ENCODE assay signal across 11 cellular contexts in the genomic region with DNA sequence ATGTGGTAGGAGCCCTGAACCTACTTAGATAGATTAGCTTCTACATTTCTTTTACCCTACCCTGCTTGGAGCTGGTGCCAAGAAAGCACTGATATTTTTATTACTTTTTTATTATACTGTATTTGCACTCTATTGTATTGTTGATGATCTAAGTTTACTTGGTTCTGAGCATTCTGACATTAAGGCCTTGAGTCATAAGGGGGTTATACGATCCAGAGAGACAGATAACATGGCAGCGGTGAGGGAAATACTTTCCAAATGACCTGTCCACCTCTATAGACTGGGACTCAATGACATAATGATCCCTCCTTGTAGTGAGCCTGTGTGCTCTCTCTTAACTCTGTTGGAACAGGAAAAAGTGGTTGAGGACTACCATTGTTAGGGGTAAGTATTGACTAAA.
DNase-seq lines count a peak whose midpoint lies in the region; ATAC-seq and TF ChIP-seq lines count a peak whose summit lies in the region.
"Had no signal": no experiment of that assay in that cellular context is flagged by ENCODE, and none has a peak within 500 bp of the region (broad histone marks: within the 10 kb centered on the region; RNA-seq: fewer than 3 reads in every experiment).

No MANE protein-coding gene starts in this region.

- H2AFZ ChIP-seq in MM.1S (ENCODE audit: low read length) (no peak overlapping the region), mammary epithelial cell (ENCODE audit: low read depth, low read length) (no peak overlapping the region), mesenchymal stem cell (ENCODE audit: low read depth, low read length) (no peak overlapping the region)
- H2AFZ ChIP-seq: GM23338 had no signal

- no peak overlapping the region for H4K8ac ChIP-seq in mesenchymal stem cell (ENCODE audit: low read length)

- H3K79me1 ChIP-seq in mesenchymal stem cell (replicated peaks; ENCODE audit: low read length, poor library complexity, severe bottlenecking) = peaks cover 2% of the 10 kb centered on the region

- peaks cover 22% of the 10 kb centered on the region for H3K79me2 ChIP-seq in MM.1S (ENCODE audit: low read length)
- no peaks in the 10 kb centered on the region for H3K79me2 ChIP-seq in mammary epithelial cell (ENCODE audit: insufficient read depth, low read length)

- H4K20me1 ChIP-seq in MM.1S (ENCODE audit: insufficient read depth, low read length) = no peaks in the 10 kb centered on the region
- H4K20me1 ChIP-seq in mammary epithelial cell (ENCODE audit: insufficient read depth, low read length) = no peaks in the 10 kb centered on the region

- no peak overlapping the region for H2AK5ac ChIP-seq in mesenchymal stem cell (ENCODE audit: low read length, severe bottlenecking)

- no peaks in the 10 kb centered on the region for H3K27me3 ChIP-seq in BJ (ENCODE audit: control insufficient read depth, insufficient read depth, low read length)
- no peaks in the 10 kb centered on the region for H3K27me3 ChIP-seq in MM.1S (replicated peaks; ENCODE audit: insufficient read depth, low read length)
- no peaks in the 10 kb centered on the region for H3K27me3 ChIP-seq in mammary epithelial cell (ENCODE audit: insufficient read depth, low read length)
- no peaks in the 10 kb centered on the region for H3K27me3 ChIP-seq in mesenchymal stem cell (ENCODE audit: control insufficient read depth in 1 of 2, insufficient read depth in 1 of 2, low read length in 2 of 2)
- no peaks in the 10 kb centered on the region for H3K27me3 ChIP-seq in testis
- H3K27me3 ChIP-seq in esophagus muscularis mucosa = no peaks in the 10 kb centered on the region
- H3K27me3 ChIP-seq: spleen had no signal

- CTCF ChIA-PET in BJ (lab: Yijun Ruan, JAX) (no interaction called here), mammary epithelial cell (lab: Charles Lee; ENCODE audit: low non-redundant PET) (no interaction called here)

- WGBS in mammary epithelial cell (ENCODE audit: low coverage, missing lambda C conversion rate) = 90% methylated on average over 2 of the region's 2 CpGs
- 0% methylated on average over 2 of the region's 2 CpGs for WGBS in mesenchymal stem cell
- 67 to 71% methylated on average over 2 of the region's 2 CpGs for WGBS in testis, 2 donors
- WGBS in esophagus muscularis mucosa = 78% methylated on average over 2 of the region's 2 CpGs

- H3F3A ChIP-seq in MM.1S (ENCODE audit: insufficient read depth, low read length) = peaks cover 9% of the 10 kb centered on the region; the same call in 1 of the 2 replicates

- H3K9ac ChIP-seq in MM.1S (ENCODE audit: low read length) (no peak overlapping the region), mammary epithelial cell (ENCODE audit: insufficient read depth, low read length) (no peak overlapping the region), mesenchymal stem cell (ENCODE audit: low read length) (peak overlapping the region; percentile 17)

- H3K27ac ChIP-seq in MM.1S (ENCODE audit: low read length) (peak overlapping the region; percentile 2; the same call in 1 of the 2 replicates), mammary epithelial cell (ENCODE audit: insufficient read depth, low read depth, low read length) (no peak overlapping the region), mesenchymal stem cell (ENCODE audit: low read length, poor library complexity, severe bottlenecking) (peak overlapping the region; percentile 14), testis (no peak overlapping the region), esophagus muscularis mucosa (replicated peaks in 1 of 4) (no peak overlapping the region)
- H3K27ac ChIP-seq: spleen had no signal

- ATAC-seq in HG02571 (IDR thresholded peaks at IDR 0.05; ENCODE audit: unreplicated experiment) = no peak
- ATAC-seq: GM23338 had no signal

- POLR2A ChIA-PET in BJ (lab: Charles Lee) = no interaction called here

- no peaks in the 10 kb centered on the region for H3K9me3 ChIP-seq in MM.1S (replicated peaks; ENCODE audit: insufficient read depth, low read length)
- no peaks in the 10 kb centered on the region for H3K9me3 ChIP-seq in mammary epithelial cell (replicated peaks; ENCODE audit: insufficient read depth, low read length)
- H3K9me3 ChIP-seq in mesenchymal stem cell (ENCODE audit: control insufficient read depth, low read length) = no peaks in the 10 kb centered on the region
- no peaks in the 10 kb centered on the region for H3K9me3 ChIP-seq in testis
- no peaks in the 10 kb centered on the region for H3K9me3 ChIP-seq in esophagus muscularis mucosa
- H3K9me3 ChIP-seq: spleen had no signal

- H4K91ac ChIP-seq in mesenchymal stem cell (ENCODE audit: low read length) = peak overlapping the region; percentile 45

- H2BK5ac ChIP-seq in mesenchymal stem cell (ENCODE audit: low read depth, low read length, poor library complexity, severe bottlenecking) = no peak overlapping the region

- intact Hi-C loops in mammary epithelial cell (cut with micrococcal nuclease) (no loop called here), testis (cut with DNase I; ENCODE audit: low total_unique reads) (no loop called here), esophagus muscularis mucosa (cut with DNase I) (no loop called here)

- in situ Hi-C loops in mammary epithelial cell (cut with MboI; ENCODE audit: low sequenced_read_pairs in 2 of 2) = no loop called here

- no peak overlapping the region for H3K23ac ChIP-seq in mesenchymal stem cell (ENCODE audit: low read length in 2 of 2)

- no peak for TF ChIP-seq POLR2A in testis (IDR thresholded peaks at IDR 0.05)
- no peak for TF ChIP-seq POLR2A in esophagus muscularis mucosa (IDR thresholded peaks at IDR 0.05; ENCODE audit: low read depth)

- H3K4me2 ChIP-seq in MM.1S (ENCODE audit: low read depth, low read length) = no peak overlapping the region
- H3K4me2 ChIP-seq in mammary epithelial cell (ENCODE audit: insufficient read depth, low read depth, low read length) = no peak overlapping the region
- no peak overlapping the region for H3K4me2 ChIP-seq in mesenchymal stem cell (ENCODE audit: low read length, poor library complexity, severe bottlenecking)
- H3K4me2 ChIP-seq: GM23338 had no signal

- TF ChIP-seq CTCF in BJ (IDR thresholded peaks at IDR 0.05; ENCODE audit: insufficient read depth, low read depth, low read length) (no peak), MM.1S (IDR thresholded peaks at IDR 0.05; ENCODE audit: low read length) (no peak), mammary epithelial cell (conservative IDR thresholded peaks at IDR 0.05 in 1 of 2, IDR thresholded peaks at IDR 0.05 in 1 of 2; ENCODE audit: extremely low read depth in 1 of 2, insufficient read depth in 1 of 2, low read depth in 1 of 2, low read length in 2 of 2) (no peak), testis (IDR thresholded peaks at IDR 0.05) (no peak), esophagus muscularis mucosa (IDR thresholded peaks at IDR 0.05) (no peak)

- no peaks in the 10 kb centered on the region for H3K9me2 ChIP-seq in MM.1S (replicated peaks; ENCODE audit: insufficient read depth, low read length)

- H3K4me3 ChIP-seq in BJ (ENCODE audit: low read depth, low read length) (no peak overlapping the region), MM.1S (ENCODE audit: low read length) (no peak overlapping the region), mammary epithelial cell (replicated peaks in 1 of 3; ENCODE audit: insufficient read depth in 1 of 3, low read depth in 2 of 3, low read length in 3 of 3) (no peak overlapping the region), mesenchymal stem cell (ENCODE audit: insufficient read depth in 1 of 2, low read depth in 1 of 2, low read length in 2 of 2) (no peak overlapping the region), testis (no peak overlapping the region), esophagus muscularis mucosa (no peak overlapping the region)
- H3K4me3 ChIP-seq: GM23338, spleen had no signal

- dilution Hi-C loops in mammary epithelial cell (cut with HindIII; ENCODE audit: low sequenced_read_pairs) = no loop called here

- TF ChIP-seq EP300 in esophagus muscularis mucosa (IDR thresholded peaks at IDR 0.05) = no peak

- H2BK120ac ChIP-seq in mesenchymal stem cell (ENCODE audit: low read depth, low read length) = no peak overlapping the region

- H3K4me1 ChIP-seq in MM.1S (ENCODE audit: low read length) (peaks cover 52% of the 10 kb centered on the region), mammary epithelial cell (ENCODE audit: insufficient read depth, low read length) (no peaks in the 10 kb centered on the region), mesenchymal stem cell (ENCODE audit: control insufficient read depth, insufficient read depth, low read depth, low read length) (peaks cover 2% of the 10 kb centered on the region), testis (no peaks in the 10 kb centered on the region), esophagus muscularis mucosa (peaks cover 0 to 12% (median 11%) of the 10 kb centered on the region in 4 donors)

- H3K18ac ChIP-seq in mesenchymal stem cell (ENCODE audit: low read depth in 1 of 2, low read length in 2 of 2) = peak overlapping the region in 1 of 2 experiments; percentile 48

- BruUV-seq in mammary epithelial cell (replicated peaks; lab: Mats Ljungman, UMichigan) = no TSS peak

- peak overlapping the region in 1 of 2 experiments; percentile 58 for H3K4ac ChIP-seq in mesenchymal stem cell (ENCODE audit: low read depth in 1 of 2, low read length in 2 of 2)

- H2BK15ac ChIP-seq in mesenchymal stem cell (ENCODE audit: low read depth, poor library complexity, severe bottlenecking) = no peak overlapping the region

- H3K36me3 ChIP-seq in BJ (ENCODE audit: control insufficient read depth, insufficient read depth, low read length) (no peaks in the 10 kb centered on the region; the same call in 1 of the 2 replicates), MM.1S (replicated peaks; ENCODE audit: insufficient read depth, low read length) (peaks cover 28% of the 10 kb centered on the region), mammary epithelial cell (ENCODE audit: insufficient read depth, low read length) (no peaks in the 10 kb centered on the region), mesenchymal stem cell (ENCODE audit: control insufficient read depth in 1 of 2, insufficient read depth in 2 of 2, low read depth in 1 of 2, low read length in 2 of 2) (peaks cover 0 to 28% of the 10 kb centered on the region in 2 experiments), testis (ENCODE audit: low read depth, missing control alignments) (no peaks in the 10 kb centered on the region), esophagus muscularis mucosa (peaks cover 0 to 38% (median 8%) of the 10 kb centered on the region in 4 donors)

- no peak overlapping the region for H2BK12ac ChIP-seq in mesenchymal stem cell (ENCODE audit: low read length in 2 of 2)

- DNase-seq in BJ (ENCODE audit: low read depth) (peak; percentile 19), MM.1S (no peak), mammary epithelial cell (peak; percentile 36), mesenchymal stem cell (peak; percentile 89), testis (no peak), esophagus muscularis mucosa (ENCODE audit: extremely low spot score) (no peak), SKM-1 treated with dmso at 0.1 percent for 144 hours (lab: John Stamatoyannopoulos, UW; ENCODE audit: unreplicated experiment) (no peak)
- DNase-seq: naive B cell, spleen had no signal

- no peak overlapping the region for H3K14ac ChIP-seq in mesenchymal stem cell (ENCODE audit: low read length in 2 of 2)

Comparison
In these comparisons a context has a peak if more than half of its experiments do, and no peak if none do; other contexts are left out.
1. DNase-seq: peak in BJ (single experiment), mammary epithelial cell (single experiment) and mesenchymal stem cell (single experiment); none in MM.1S (single experiment), testis (single experiment), esophagus muscularis mucosa (single experiment) and SKM-1 treated with dmso at 0.1 percent for 144 hours (single experiment).
2. H3K27ac ChIP-seq: peak in MM.1S (single experiment) and mesenchymal stem cell (single experiment); none in mammary epithelial cell (single experiment), testis (0 of 2) and esophagus muscularis mucosa (0 of 4).